Comparison of ENCODE assay signal across 26 cellular contexts in the genomic region with DNA sequence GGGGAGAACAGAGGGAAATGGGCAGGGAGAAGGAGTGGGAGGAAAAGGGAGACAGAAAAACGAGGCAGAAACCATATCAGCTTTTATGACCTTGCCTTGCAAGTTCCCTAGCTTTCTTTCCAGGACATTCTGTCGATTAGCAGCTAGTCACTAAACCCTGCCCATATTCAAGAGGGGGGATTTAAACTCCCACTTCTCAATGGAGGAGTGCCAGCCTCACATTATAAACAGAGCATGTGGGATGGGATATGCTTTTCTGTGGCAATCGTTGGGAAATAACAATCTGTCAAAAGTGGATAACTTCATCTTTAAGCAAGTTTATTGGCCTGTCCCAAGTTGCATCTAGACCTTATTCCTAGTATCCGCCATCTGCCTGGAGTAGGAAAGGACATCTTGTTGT.
"Had no signal": no experiment of that assay in that cellular context is flagged by ENCODE, and none has a peak within 500 bp of the region (broad histone marks: within the 10 kb centered on the region; RNA-seq: fewer than 3 reads in every experiment).

No MANE protein-coding gene starts in this region.

- H3K9me3 ChIP-seq: adrenal gland, gastrocnemius medialis, heart left ventricle had no signal

- H3K4me3 ChIP-seq: adrenal gland, coronary artery, dorsolateral prefrontal cortex, gastrocnemius medialis, heart left ventricle had no signal

- H3K27ac ChIP-seq: adrenal gland, brain microvascular endothelial cell, coronary artery, dorsolateral prefrontal cortex, foreskin keratinocyte, gastrocnemius medialis, heart left ventricle, WERI-Rb-1 had no signal

- H3K4me1 ChIP-seq: adrenal gland, foreskin keratinocyte, gastrocnemius medialis had no signal

- H3K27me3 ChIP-seq: adrenal gland, brain microvascular endothelial cell, foreskin keratinocyte, gastrocnemius medialis, heart left ventricle had no signal

- H3K36me3 ChIP-seq: adrenal gland, brain microvascular endothelial cell, gastrocnemius medialis, heart left ventricle, WERI-Rb-1 had no signal

- DNase-seq: activated B cell treated with CpG ODN at 0.5 μM for 24 hours; activated CD4-positive, alpha-beta T cell treated with anti-CD3 and anti-CD28 coated beads for 48 hours; activated CD4-positive, alpha-beta T cell treated with anti-CD3 and anti-CD28 coated beads, Interleukin-2, amount 50 U/mL, for 1 hour; activated CD4-positive, alpha-beta T cell treated with anti-CD3 and anti-CD28 coated beads, Interleukin-2, amount 50 U/mL, for 48 hours; activated CD8-positive, alpha-beta memory T cell treated with anti-CD3 and anti-CD28 coated beads for 24 hours; activated CD8-positive, alpha-beta T cell treated with anti-CD3 and anti-CD28 coated beads for 36 hours; activated effector memory CD4-positive, alpha-beta T cell treated with anti-CD3 and anti-CD28 coated beads, Interleukin-2, amount 50 U/mL, for 16 hours; activated naive CD4-positive, alpha-beta T cell treated with anti-CD3 and anti-CD28 coated beads for 36 hours; activated naive CD8-positive, alpha-beta T cell treated with anti-CD3 and anti-CD28 coated beads for 36 hours; activated naive CD8-positive, alpha-beta T cell treated with anti-CD3 and anti-CD28 coated beads, Interleukin-2, amount 50 U/mL, for 24 hours; activated T-cell treated with anti-CD3 and anti-CD28 coated beads, Interleukin-2, amount 50 U/mL, for 4 hours; adrenal gland; anterior cingulate cortex; brain microvascular endothelial cell; dorsolateral prefrontal cortex; effector memory CD4-positive, alpha-beta T cell; endodermal cell; foreskin keratinocyte; gastrocnemius medialis; glutamatergic neuron; heart left ventricle; T-helper 1 cell; T-helper 17 cell; T1000; WERI-Rb-1 had no signal
